9 cellular contexts compared by ENCODE assay signal in genomic region chr13:51805313-51805712, GRCh38. TPM values are rescaled to one million over a fixed set of nuclear protein-coding genes. Genes with fewer than 3 reads are reported as not detected.
DNase-seq lines count a peak whose midpoint lies in the region; ATAC-seq and TF ChIP-seq lines count a peak whose summit lies in the region.
"Had no signal": no experiment of that assay in that cellular context is flagged by ENCODE, and none has a peak within 500 bp of the region (broad histone marks: within the 10 kb centered on the region; RNA-seq: fewer than 3 reads in every experiment).

No MANE protein-coding gene starts in this region.

- no peaks in the 10 kb centered on the region for H3K9me2 ChIP-seq in GM23338 (ENCODE audit: insufficient read depth)
- H3K9me2 ChIP-seq in hepatocyte (replicated peaks; ENCODE audit: insufficient read depth), result no peaks in the 10 kb centered on the region

- no peaks in the 10 kb centered on the region for H3K9me3 Mint-ChIP-seq in GM23338
- no peaks in the 10 kb centered on the region for H3K9me3 Mint-ChIP-seq in activated CD8-positive, alpha-beta T cell treated with anti-CD3 and anti-CD28 coated beads for 36 hours

- H3K27ac ChIP-seq in GM23338 (ENCODE audit: low read depth) (no peak overlapping the region), hepatocyte (peak overlapping the region; percentile 98), spleen (peak overlapping the region in 7 of 8 donors; percentile 97 to 100 (median 100))

- H2AFZ ChIP-seq in GM23338 (no peak overlapping the region), hepatocyte (no peak overlapping the region)

- intact Hi-C loops in activated CD8-positive, alpha-beta T cell treated with anti-CD3 and anti-CD28 coated beads for 36 hours (cut with micrococcal nuclease), result loop anchor here (2.0 kb wide), 1 partner anchor 17 kb away; no protein-coding TSS in a partner anchor
- intact Hi-C loops in spleen (cut with DNase I; ENCODE audit: low total_unique reads), result no loop called here

- H3F3A ChIP-seq in GM23338 (replicated peaks; ENCODE audit: low read depth), result peaks cover 9% of the 10 kb centered on the region; the same call in 1 of the 2 replicates

- H3K36me3 ChIP-seq in GM23338 (ENCODE audit: insufficient read depth) (no peaks in the 10 kb centered on the region), hepatocyte (replicated peaks; ENCODE audit: insufficient read depth, low read depth) (no peaks in the 10 kb centered on the region), spleen (no peaks in the 10 kb centered on the region), BE2C (no peaks in the 10 kb centered on the region)

- no peaks in the 10 kb centered on the region for H3K36me3 Mint-ChIP-seq in GM23338 (ENCODE audit: low read depth)
- H3K36me3 Mint-ChIP-seq in activated CD8-positive, alpha-beta T cell treated with anti-CD3 and anti-CD28 coated beads for 36 hours (ENCODE audit: low read depth), result peaks cover 17% of the 10 kb centered on the region

- no peak for ATAC-seq in GM23338
- no peak for ATAC-seq in activated CD8-positive, alpha-beta T cell treated with anti-CD3 and anti-CD28 coated beads for 36 hours

- H3K27me3 ChIP-seq in GM23338 (ENCODE audit: insufficient read depth), result no peaks in the 10 kb centered on the region
- no peaks in the 10 kb centered on the region for H3K27me3 ChIP-seq in hepatocyte
- no peaks in the 10 kb centered on the region for H3K27me3 ChIP-seq in spleen (replicated peaks in 1 of 7)
- H3K27me3 ChIP-seq in BE2C, result no peaks in the 10 kb centered on the region

- H3K27me3 Mint-ChIP-seq in GM23338 (ENCODE audit: insufficient read depth, low read depth, poor library complexity), result peaks cover 5% of the 10 kb centered on the region
- H3K27me3 Mint-ChIP-seq in activated CD8-positive, alpha-beta T cell treated with anti-CD3 and anti-CD28 coated beads for 36 hours, result no peaks in the 10 kb centered on the region

- CTCF ChIA-PET in activated CD8-positive, alpha-beta T cell treated with anti-CD3 and anti-CD28 coated beads for 36 hours (lab: Charles Lee), result interaction anchor here (1.4 to 3.4 kb wide), 4 partner anchors 9 to 27 kb away, joined by 5 to 53 read pairs (median 6); no protein-coding TSS in a partner anchor
- CTCF ChIA-PET in GM10248 (lab: Yijun Ruan, JAX), result interaction anchor here (0.9 to 1.9 kb wide), 3 partner anchors 9 to 680 kb away, joined by 3 to 19 read pairs (median 5); no protein-coding TSS in a partner anchor

- peak overlapping the region; percentile 88 for H3K4me3 ChIP-seq in GM23338
- H3K4me3 ChIP-seq in hepatocyte, result no peak overlapping the region
- H3K4me3 ChIP-seq in spleen, result peak overlapping the region in 2 of 8 donors; percentile 64 to 82
- no peak overlapping the region for H3K4me3 ChIP-seq in BE2C (ENCODE audit: low read depth, low read length)

- no peak overlapping the region for H3K27ac Mint-ChIP-seq in GM23338
- H3K27ac Mint-ChIP-seq in activated CD8-positive, alpha-beta T cell treated with anti-CD3 and anti-CD28 coated beads for 36 hours, result peak overlapping the region; percentile 90

- H3K4me1 Mint-ChIP-seq in GM23338, result peaks cover 46% of the 10 kb centered on the region
- peaks cover 50% of the 10 kb centered on the region for H3K4me1 Mint-ChIP-seq in activated CD8-positive, alpha-beta T cell treated with anti-CD3 and anti-CD28 coated beads for 36 hours (ENCODE audit: low read depth)

- POLR2A ChIA-PET in activated CD8-positive, alpha-beta T cell treated with anti-CD3 and anti-CD28 coated beads for 36 hours (lab: Charles Lee), result interaction anchor here (0.9 to 1.7 kb wide), 5 partner anchors 10 to 352 kb away, joined by 3 to 10 read pairs (median 4); partner anchors contain the start of gene INTS6
- POLR2A ChIA-PET in GM10248 (lab: Yijun Ruan, JAX), result no interaction called here

- H3K4me1 ChIP-seq in GM23338 (ENCODE audit: insufficient read depth) (peaks cover 41% of the 10 kb centered on the region), hepatocyte (ENCODE audit: insufficient read depth) (peaks cover 16% of the 10 kb centered on the region), spleen (peaks cover 13 to 54% (median 39%) of the 10 kb centered on the region in 6 donors), BE2C (peaks cover 18% of the 10 kb centered on the region)

- DNase-seq in GM23338 (ENCODE audit: low spot score), result no peak
- DNase-seq in activated CD8-positive, alpha-beta T cell treated with anti-CD3 and anti-CD28 coated beads for 36 hours, result no peak
- no peak for DNase-seq in hepatocyte (ENCODE audit: low spot score)
- DNase-seq in spleen, result no peak
- no peak for DNase-seq in BE2C
- no peak for DNase-seq in activated CD4-positive, CD25-positive, alpha-beta regulatory T cell (lab: John Stamatoyannopoulos, UW)
- no peak for DNase-seq in GM10248 (ENCODE audit: extremely low spot score)
- DNase-seq in kidney tubule cell (ENCODE audit: low spot score), result no peak
- DNase-seq: RPMI8226 had no signal

- no peak for TF ChIP-seq POLR2A in spleen (IDR thresholded peaks at IDR 0.05)

- H3K9me3 ChIP-seq in hepatocyte (ENCODE audit: low read depth), result no peaks in the 10 kb centered on the region
- no peaks in the 10 kb centered on the region for H3K9me3 ChIP-seq in spleen
- no peaks in the 10 kb centered on the region for H3K9me3 ChIP-seq in BE2C

- 95% methylated on average over 4 of the region's 4 CpGs for WGBS in hepatocyte (ENCODE audit: low lambda C conversion rate, missing lambda C conversion rate)
- whole genome bisulfite sequencing in spleen, 5 donors, result 86 to 94% (median 91%) methylated on average over 4 of the region's 4 CpGs

- H4K20me1 ChIP-seq in GM23338 (replicated peaks; ENCODE audit: insufficient read depth) (no peaks in the 10 kb centered on the region), hepatocyte (ENCODE audit: insufficient read depth, poor library complexity, severe bottlenecking) (no peaks in the 10 kb centered on the region)

- no peak for TF ChIP-seq CTCF in GM23338 (conservative IDR thresholded peaks at IDR 0.05; ENCODE audit: low read depth in 2 of 2)
- TF ChIP-seq CTCF in activated CD8-positive, alpha-beta T cell treated with anti-CD3 and anti-CD28 coated beads for 36 hours (IDR thresholded peaks at IDR 0.05), result no peak
- TF ChIP-seq CTCF in hepatocyte (IDR thresholded peaks at IDR 0.05; ENCODE audit: poor library complexity), result no peak
- no peak for TF ChIP-seq CTCF in spleen (IDR thresholded peaks at IDR 0.05 in 8 of 11, conservative IDR thresholded peaks at IDR 0.05 in 3 of 11)
- no peak for TF ChIP-seq CTCF in BE2C (IDR thresholded peaks at IDR 0.05; ENCODE audit: low read depth, low read length)
- no peak for TF ChIP-seq CTCF in GM10248 (IDR thresholded peaks at IDR 0.05; ENCODE audit: control extremely low read depth, extremely low read depth, low read depth, missing control alignments)

- H3K4me3 Mint-ChIP-seq in GM23338, result peak overlapping the region; percentile 82
- peak overlapping the region; percentile 95 for H3K4me3 Mint-ChIP-seq in activated CD8-positive, alpha-beta T cell treated with anti-CD3 and anti-CD28 coated beads for 36 hours

- H3K79me2 ChIP-seq in GM23338 (replicated peaks; ENCODE audit: insufficient read depth) (0 out of 2 replicates have a peak, but pooled peaks cover 4% of the 10 kb centered on the region), hepatocyte (no peaks in the 10 kb centered on the region)

- peak overlapping the region; percentile 93 for H3K4me2 ChIP-seq in GM23338
- peak overlapping the region; percentile 78 for H3K4me2 ChIP-seq in hepatocyte

TF ChIP-seq in GM23338, 12 proteins besides CTCF, POLR2A, EP300 and RAD21 (continues in another document):
- TF ChIP-seq NANOG (IDR thresholded peaks at IDR 0.05; ENCODE audit: borderline replicate concordance) (no peak), CREB1 (CRISPR knock-in tag; IDR thresholded peaks at IDR 0.05; ENCODE audit: low read depth) (no peak)

RNA-seq across cellular contexts. Expression of gene DHRS12, which starts 1.4 kb away (rescaled TPM):
- 4.3 and 4.6 TPM in 2 replicates for total RNA-seq in GM23338 (2014; rRNA removed; shearing (Covaris generic))
- polyA plus RNA-seq in GM23338 (2016; fragmentation: Nextera tagmentation; extraction: Ambion mirVana) (8.9 and 12.2 TPM in 2 replicates), hepatocyte (13.5 and 19.3 TPM in 2 replicates), spleen (10 to 100 TPM; 13.5 to 18.8 (median 15.1) TPM)
- 1 to 10 TPM; 6.6 to 6.7 TPM for total RNA-seq in activated CD8-positive, alpha-beta T cell treated with anti-CD3 and anti-CD28 coated beads for 36 hours
- total RNA-seq in hepatocyte (4.6 and 9.8 TPM in 2 replicates), spleen (10 to 100 TPM; 11.3 to 22.8 (median 17.8) TPM)
- 11.0 TPM for polyA plus RNA-seq in BE2C (2012; ENCODE audit: insufficient read depth, insufficient read length, low read depth)

RNA-seq across cellular contexts. Expression of gene TMEM272, which starts 39.7 kb away (rescaled TPM):
- total RNA-seq in GM23338 (2014; rRNA removed; shearing (Covaris generic)), result 0.35 and 0.76 TPM in 2 replicates
- polyA plus RNA-seq in GM23338 (2016; fragmentation: Nextera tagmentation; extraction: Ambion mirVana) (0.05 and 0.11 TPM in 2 replicates), hepatocyte (0.19 and 0.23 TPM in 2 replicates), spleen (under 1 TPM; 0.03 to 0.20 (median 0.06) TPM)
- under 1 TPM; 0.18 to 0.32 TPM for total RNA-seq in activated CD8-positive, alpha-beta T cell treated with anti-CD3 and anti-CD28 coated beads for 36 hours
- total RNA-seq in hepatocyte (0.16 and 0.20 TPM in 2 replicates), spleen (1 to 10 TPM in 5 of 7 donors, under 1 TPM in 2; 0.39 to 3.3 (median 1.7) TPM)
- polyA plus RNA-seq in BE2C (2012; ENCODE audit: insufficient read depth, insufficient read length, low read depth), result not detected

RNA-seq across cellular contexts. Expression of gene CCDC70, which starts 56.5 kb away (rescaled TPM):
- not detected in 2 replicates for total RNA-seq in GM23338 (2014; rRNA removed; shearing (Covaris generic))
- polyA plus RNA-seq in GM23338 (2016; fragmentation: Nextera tagmentation; extraction: Ambion mirVana), result not detected in 2 replicates
- under 1 TPM; 0.45 to 0.72 TPM for total RNA-seq in activated CD8-positive, alpha-beta T cell treated with anti-CD3 and anti-CD28 coated beads for 36 hours
- total RNA-seq in hepatocyte, result not detected in 2 replicates
- 0.40 TPM in 1 of 2 replicates, not detected in the other for polyA plus RNA-seq in hepatocyte
- total RNA-seq in spleen, result not detected
- polyA plus RNA-seq in spleen, result not detected
- not detected for polyA plus RNA-seq in BE2C (2012; ENCODE audit: insufficient read depth, insufficient read length, low read depth)
